In genomic region chr15:57352535-57353316, GRCh38 we compare ENCODE assay signal across 24 cellular contexts. TPM values are rescaled to one million over a fixed set of nuclear protein-coding genes. Genes with fewer than 3 reads are reported as not detected.
A peak's percentile ranks its signal among the peaks of the same experiment; 100 is the strongest.
DNase-seq lines count a peak whose midpoint lies in the region; ATAC-seq, FAIRE-seq and TF ChIP-seq lines count a peak whose summit lies in the region.
"Had no signal": no experiment of that assay in that cellular context is flagged by ENCODE, and none has a peak within 500 bp of the region (broad histone marks: within the 10 kb centered on the region; RNA-seq: fewer than 3 reads in every experiment).

No MANE protein-coding gene starts in this region.

- intact Hi-C loops in HepG2 (cut with micrococcal nuclease; ENCODE audit: unreplicated experiment), result no loop called here
- intact Hi-C loops in prostate gland (cut with DNase I), result no loop called here

- H3K9ac ChIP-seq in HepG2 (ENCODE audit: insufficient read depth, low read depth, low read length) (peak overlapping the region; percentile 53; the same call in 1 of the 2 replicates), smooth muscle cell (ENCODE audit: low read depth) (no peak overlapping the region)

- no peak for TF ChIP-seq RAD21 in HepG2 (CRISPR knock-in tag; IDR thresholded peaks at IDR 0.05)

- 17% methylated on average over 5 of the region's 17 CpGs for WGBS in HepG2 (ENCODE audit: low lambda C conversion rate)
- WGBS in smooth muscle cell (ENCODE audit: low lambda C conversion rate), result 92% methylated on average over 17 of the region's 17 CpGs
- 94% methylated on average over 17 of the region's 17 CpGs for WGBS in prostate gland

- H3K4me1 ChIP-seq in HepG2 (ENCODE audit: insufficient read depth, low read length) (peaks cover 32% of the 10 kb centered on the region), smooth muscle cell (ENCODE audit: low read depth) (peaks cover 12% of the 10 kb centered on the region), prostate gland (replicated peaks) (no peaks in the 10 kb centered on the region)
- H3K4me1 ChIP-seq: BE2C had no signal

- H3K27me3 ChIP-seq in bronchial epithelial cell (ENCODE audit: control insufficient read depth, insufficient read depth, low read length) (no peaks in the 10 kb centered on the region), HepG2 (ENCODE audit: control insufficient read depth in 1 of 2, insufficient read depth in 2 of 2, low read length in 2 of 2) (peaks cover 0 to 1% of the 10 kb centered on the region in 2 experiments; a peak in 1 of 5 replicates), smooth muscle cell (ENCODE audit: low read depth) (no peaks in the 10 kb centered on the region), prostate gland (replicated peaks; ENCODE audit: insufficient read depth) (no peaks in the 10 kb centered on the region)
- H3K27me3 ChIP-seq: BE2C had no signal

- peak overlapping the region; percentile 93 for H3K4me2 ChIP-seq in HepG2 (ENCODE audit: low read depth, low read length)
- H3K4me2 ChIP-seq in smooth muscle cell, result no peak overlapping the region

- no peak for TF ChIP-seq EP300 in HepG2 (IDR thresholded peaks at IDR 0.05; ENCODE audit: low read depth in 2 of 2, low read length in 2 of 2)
- TF ChIP-seq EP300 in HepG2 (CRISPR knock-in tag; IDR thresholded peaks at IDR 0.05; ENCODE audit: borderline replicate concordance), result no peak

- no peak overlapping the region for H3K27ac ChIP-seq in HepG2 (ENCODE audit: extremely low read length, insufficient read depth, low read length)
- no peak overlapping the region for H3K27ac ChIP-seq in smooth muscle cell (ENCODE audit: low read depth)
- no peak overlapping the region for H3K27ac ChIP-seq in prostate gland
- H3K27ac ChIP-seq: SK-N-MC had no signal

- no peaks in the 10 kb centered on the region for H3F3A ChIP-seq in smooth muscle cell (ENCODE audit: low read depth)

- H3K79me2 ChIP-seq in HepG2 (ENCODE audit: insufficient read depth, low read length), result no peaks in the 10 kb centered on the region
- no peaks in the 10 kb centered on the region for H3K79me2 ChIP-seq in smooth muscle cell (ENCODE audit: low read depth)

- no TSS peak for BruUV-seq in HepG2 (replicated peaks; lab: Mats Ljungman, UMichigan)

- peak; percentile 23 for FAIRE-seq in bronchial epithelial cell (lab: Jason Lieb, UNC)
- FAIRE-seq in HepG2 (lab: Jason Lieb, UNC), result peak; percentile 74
- FAIRE-seq: A204.1, GM12892, HTR-8/SVneo had no signal

- POLR2A ChIA-PET in HepG2 (lab: Yijun Ruan, JAX), result interaction anchor here (0.8 to 1.1 kb wide), 4 partner anchors 10 to 151 kb away, joined by 3 to 6 read pairs (median 4); no protein-coding TSS in a partner anchor

- H3K9me3 ChIP-seq in HepG2 (ENCODE audit: low read length) (no peaks in the 10 kb centered on the region), smooth muscle cell (replicated peaks; ENCODE audit: low read depth) (no peaks in the 10 kb centered on the region), prostate gland (no peaks in the 10 kb centered on the region)
- H3K9me3 ChIP-seq: BE2C, HAP-1 had no signal

- TF ChIP-seq CTCF in bronchial epithelial cell (IDR thresholded peaks at IDR 0.05; ENCODE audit: insufficient read depth, low read length, severe bottlenecking), result no peak
- no peak for TF ChIP-seq CTCF in HepG2 (CRISPR knock-in tag; IDR thresholded peaks at IDR 0.05)
- TF ChIP-seq CTCF in smooth muscle cell (IDR thresholded peaks at IDR 0.05; ENCODE audit: borderline replicate concordance, insufficient read depth, poor library complexity, severe bottlenecking), result no peak
- no peak for TF ChIP-seq CTCF in prostate gland (IDR thresholded peaks at IDR 0.05)

- CTCF ChIA-PET in HepG2 (lab: Yijun Ruan, JAX; ENCODE audit: low intra/inter-chr PET ratio, low total read pairs), result no interaction called here

- peak; percentile 54 for DNase-seq in ELF-1 (ENCODE audit: low read depth, low spot score)
- DNase-seq in bronchial epithelial cell (ENCODE audit: low read depth), result no peak
- DNase-seq in HepG2 (ENCODE audit: low spot score), result peak; percentile 42
- DNase-seq in renal cortical epithelial cell (ENCODE audit: low read depth), result peak; percentile 84
- DNase-seq in stimulated activated CD4-positive, alpha-beta T cell treated with anti-CD3 and anti-CD28 coated beads, Interleukin-2, amount 100 ng/mL, for 48 hours, result no peak
- no peak for DNase-seq in smooth muscle cell (lab: John Stamatoyannopoulos, UW; ENCODE audit: unreplicated experiment)
- DNase-seq in prostate gland (ENCODE audit: low spot score), result no peak
- DNase-seq: BE2C; CD4-positive, alpha-beta T cell; DMS53; EL; Karpas-422; NCI-H1092; NCI-H1436 treated with DMSO at 0.1 percent for 48 hours; NCI-H2029 treated with DMSO at 0.1 percent for 48 hours; NCI-H2171 treated with DMSO at 0.1 percent for 48 hours; NCI-H446; NCI-H526 treated with DMSO at 0.1 percent for 48 hours; SHP77 had no signal

- in situ Hi-C loops in HepG2 (cut with HindIII; ENCODE audit: extremely low pct_ligation_motif_present, low pct_unique_long_range_greater_than_20kb), result no loop called here

- 0 out of 4 replicates have a peak, but pooled peaks of 1 of the 2 experiments have one; percentile 25 for TF ChIP-seq POLR2A in HepG2 (IDR thresholded peaks at IDR 0.05; ENCODE audit: insufficient read depth in 1 of 2, low read depth in 2 of 2, low read length in 2 of 2)
- no peak for TF ChIP-seq POLR2A in prostate gland (IDR thresholded peaks at IDR 0.05)

- ATAC-seq in HepG2, result peak; percentile 83

- no peak overlapping the region for H3K4me3 ChIP-seq in bronchial epithelial cell (ENCODE audit: low read depth, low read length)
- peak overlapping the region; percentile 35 to 59 (median 43) for H3K4me3 ChIP-seq in HepG2 (replicated peaks in 1 of 3; ENCODE audit: insufficient read depth in 1 of 3, low read depth in 2 of 3, low read length in 3 of 3)
- H3K4me3 ChIP-seq in smooth muscle cell, result no peak overlapping the region
- H3K4me3 ChIP-seq in prostate gland, result no peak overlapping the region
- H3K4me3 ChIP-seq: HAP-1, SK-N-MC had no signal

- H3K36me3 ChIP-seq in bronchial epithelial cell (ENCODE audit: control insufficient read depth, insufficient read depth, low read length) (no peaks in the 10 kb centered on the region), HepG2 (replicated peaks in 1 of 2; ENCODE audit: control insufficient read depth in 1 of 2, insufficient read depth in 2 of 2, low read length in 2 of 2) (no peaks in the 10 kb centered on the region), smooth muscle cell (ENCODE audit: low read depth) (no peaks in the 10 kb centered on the region), prostate gland (no peaks in the 10 kb centered on the region)
- H3K36me3 ChIP-seq: BE2C, HAP-1 had no signal

- peak overlapping the region; percentile 89 for H2AFZ ChIP-seq in HepG2 (ENCODE audit: low read length)
- H2AFZ ChIP-seq in smooth muscle cell (ENCODE audit: low read depth), result no peak overlapping the region

- H4K20me1 ChIP-seq in HepG2 (ENCODE audit: insufficient read depth, low read length) (no peaks in the 10 kb centered on the region), smooth muscle cell (ENCODE audit: low read depth) (no peaks in the 10 kb centered on the region)

TF ChIP-seq in HepG2, 621 proteins besides CTCF, POLR2A, EP300 and RAD21 (continues in another document):
- TF ChIP-seq MTA3 (CRISPR knock-in tag; IDR thresholded peaks at IDR 0.05), result no peak
- TF ChIP-seq HMG20A (CRISPR knock-in tag; IDR thresholded peaks at IDR 0.05; ENCODE audit: borderline replicate concordance), result no peak; the same call in 1 of the 2 replicates
- peak; percentile 62; the same call in 1 of the 2 replicates for TF ChIP-seq SALL1 (CRISPR knock-in tag; IDR thresholded peaks at IDR 0.05)
- TF ChIP-seq WIZ (CRISPR knock-in tag; IDR thresholded peaks at IDR 0.05), result no peak
- TF ChIP-seq CBX1 (IDR thresholded peaks at IDR 0.05; ENCODE audit: low read depth), result no peak
- peak; percentile 48; the same call in 1 of the 2 replicates for TF ChIP-seq ELF3 (CRISPR knock-in tag; IDR thresholded peaks at IDR 0.05)
- TF ChIP-seq MYC (CRISPR knock-in tag; IDR thresholded peaks at IDR 0.05; ENCODE audit: borderline replicate concordance), result no peak

RNA-seq across cellular contexts. Expression of gene CGNL1, which starts 23.6 kb away (rescaled TPM):
- total RNA-seq in bronchial epithelial cell, result 0.53 and 1.5 TPM in 2 replicates
- total RNA-seq in HepG2 (2016; rRNA removed; fragmentation: Illumina TruSeq; extraction: Trizol), result 15.6 and 16.2 TPM in 2 replicates
- total RNA-seq in HepG2 (2016; cell fraction: cytosol; rRNA removed; fragmentation: Illumina TruSeq; extraction: Trizol; ENCODE audit: low read depth), result 7.7 and 9.4 TPM in 2 replicates
- 14.2 and 15.2 TPM in 2 replicates for total RNA-seq in HepG2 (2016; cell fraction: insoluble cytoplasmic fraction; rRNA removed; fragmentation: Illumina TruSeq; extraction: Trizol)
- 8.3 and 8.9 TPM in 2 replicates for total RNA-seq in HepG2 (2016; cell fraction: membrane; rRNA removed; fragmentation: Illumina TruSeq; extraction: Trizol)
- 15.2 and 18.4 TPM in 2 replicates for total RNA-seq in HepG2 (2016; cell fraction: nucleus; rRNA removed; fragmentation: Illumina TruSeq; extraction: Trizol)
- 5.6 and 6.2 TPM in 2 replicates for polyA plus RNA-seq in HepG2 (2011; rRNA removed)
- polyA plus RNA-seq in HepG2 (2011; cell fraction: cytosol; rRNA removed), result 3.3 and 4.1 TPM in 2 replicates
- polyA plus RNA-seq in HepG2 (2011; cell fraction: nucleus; rRNA removed), result 8.2 and 8.8 TPM in 2 replicates
- 5.6 and 8.0 TPM in 2 replicates for polyA plus RNA-seq in HepG2 (2012)
- 0.40 and 0.80 TPM in 2 replicates for polyA plus RNA-seq in HepG2 (2016; cell fraction: cytosol; fragmentation: Illumina TruSeq; extraction: Trizol; ENCODE audit: low read depth)
- 10.1 and 12.1 TPM in 2 replicates for polyA plus RNA-seq in HepG2 (2016; cell fraction: insoluble cytoplasmic fraction; fragmentation: Illumina TruSeq; extraction: Trizol; ENCODE audit: low read depth)
- 1.1 and 1.4 TPM in 2 replicates for polyA plus RNA-seq in HepG2 (2016; cell fraction: membrane; fragmentation: Illumina TruSeq; extraction: Trizol; ENCODE audit: low read depth)
- 16.9 and 17.7 TPM in 2 replicates for polyA plus RNA-seq in HepG2 (2016; cell fraction: nucleus; fragmentation: Illumina TruSeq; extraction: Trizol; ENCODE audit: insufficient read depth, low read depth)
- 12.1 TPM in 1 of 2 replicates, not detected in the other for polyA minus RNA-seq in HepG2 (2011; rRNA and poly(A)+ RNA removed; ENCODE audit: low replicate concordance)
- polyA minus RNA-seq in HepG2 (2011; cell fraction: cytosol; rRNA and poly(A)+ RNA removed), result 7.9 and 9.0 TPM in 2 replicates
- polyA minus RNA-seq in HepG2 (2011; cell fraction: nucleus; rRNA and poly(A)+ RNA removed), result 17.5 and 18.3 TPM in 2 replicates
- 6.9 and 57.5 TPM in 2 replicates for total RNA-seq in renal cortical epithelial cell
- 9.5 and 10.7 TPM in 2 replicates for total RNA-seq in smooth muscle cell
- 4.2 and 6.3 TPM in 2 replicates for polyA plus RNA-seq in smooth muscle cell
- total RNA-seq in prostate gland, result 10 to 100 TPM; 49.0 to 65.6 TPM
- total RNA-seq: CD4-positive, alpha-beta T cell had no signal

Comparison
In these comparisons a context has a peak if more than half of its experiments do, and no peak if none do; other contexts are left out.
1. DNase-seq: peak in ELF-1 (single experiment), HepG2 (single experiment) and renal cortical epithelial cell (single experiment); none in bronchial epithelial cell (single experiment), stimulated activated CD4-positive, alpha-beta T cell treated with anti-CD3 and anti-CD28 coated beads, Interleukin-2, amount 100 ng/mL, for 48 hours (0 of 2), smooth muscle cell (single experiment) and prostate gland (single experiment).
2. H3K4me3 ChIP-seq: peak in HepG2 (3 of 3); none in bronchial epithelial cell (single experiment), smooth muscle cell (single experiment) and prostate gland (0 of 2).